In the genomic region with DNA sequence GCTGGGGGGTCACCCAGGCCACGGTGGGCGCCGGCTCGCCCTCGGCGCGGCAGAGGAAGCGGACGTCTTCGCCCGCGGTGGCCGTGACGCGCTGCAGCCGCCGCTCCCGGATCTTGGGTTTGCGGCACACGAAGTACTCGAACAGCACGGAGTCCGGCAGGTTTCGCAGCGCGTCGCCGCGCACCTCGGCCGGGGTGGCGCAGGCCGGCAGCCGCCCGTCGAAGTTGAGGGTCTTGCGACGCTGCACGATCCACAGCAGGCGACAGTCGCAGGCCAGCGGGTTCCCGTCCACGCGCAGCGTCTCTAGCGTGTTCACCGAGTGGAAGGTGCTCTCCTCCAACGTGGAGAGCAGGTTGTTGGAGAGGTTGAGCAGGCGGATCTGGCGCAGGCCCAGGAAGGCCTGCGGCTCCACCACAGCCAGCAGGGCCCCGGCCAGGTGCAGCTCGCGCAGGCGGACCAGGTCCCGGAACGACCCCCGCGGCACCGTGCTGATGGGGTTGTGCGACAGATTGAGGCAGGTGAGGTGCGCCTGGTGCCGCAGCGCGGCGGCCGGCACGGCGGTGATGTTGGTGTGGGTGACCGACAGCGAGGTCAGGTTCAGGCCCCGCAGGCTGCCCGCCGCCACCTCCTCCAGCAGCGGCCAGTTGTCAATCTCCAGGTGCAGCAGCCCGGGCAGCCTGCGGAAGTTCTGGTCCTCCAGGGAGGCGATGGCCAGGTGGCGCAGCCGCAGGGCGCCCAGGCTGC, we compare ENCODE assay signal across 10 cellular contexts. TPM values are rescaled to one million over a fixed set of nuclear protein-coding genes. Genes with fewer than 3 reads are reported as not detected.
DNase-seq lines count a peak whose midpoint lies in the region; ATAC-seq and TF ChIP-seq lines count a peak whose summit lies in the region.
"Had no signal": no experiment of that assay in that cellular context is flagged by ENCODE, and none has a peak within 500 bp of the region (broad histone marks: within the 10 kb centered on the region; RNA-seq: fewer than 3 reads in every experiment).

No MANE protein-coding gene starts in this region.

- H3K36me3 ChIP-seq in OCI-LY3 (replicated peaks; ENCODE audit: low read depth, low read length) (no peaks in the 10 kb centered on the region), left ventricle myocardium inferior (no peaks in the 10 kb centered on the region)

- no peak overlapping the region for H3K9ac ChIP-seq in OCI-LY3 (ENCODE audit: low read length)
- H3K9ac ChIP-seq: KMS-11 had no signal

- H3K9me3 Mint-ChIP-seq in activated CD4-positive, alpha-beta T cell treated with anti-CD3 and anti-CD28 coated beads for 36 hours (ENCODE audit: low read depth) = no peaks in the 10 kb centered on the region
- no peaks in the 10 kb centered on the region for H3K9me3 Mint-ChIP-seq in stimulated activated naive B cell treated with anti-CD40 and anti-IgM and Interleukin-4, amounts not matched to agents 10 μg/mL and 1 μg/mL and 100 μg/mL, for 72 hours

- peaks cover 2% of the 10 kb centered on the region for H3K36me3 Mint-ChIP-seq in activated CD4-positive, alpha-beta T cell treated with anti-CD3 and anti-CD28 coated beads for 36 hours (ENCODE audit: low read depth)
- H3K36me3 Mint-ChIP-seq in stimulated activated naive B cell treated with anti-CD40 and anti-IgM and Interleukin-4, amounts not matched to agents 10 μg/mL and 1 μg/mL and 100 μg/mL, for 72 hours = peaks cover 21 to 22% of the 10 kb centered on the region in 2 donors

- peak overlapping the region; percentile 97; the same call in 1 of the 2 replicates for H3K4me2 ChIP-seq in OCI-LY3 (ENCODE audit: low read length)

- no peak overlapping the region for H3K27ac ChIP-seq in OCI-LY3 (ENCODE audit: low read length)
- H3K27ac ChIP-seq in left ventricle myocardium inferior (replicated peaks) = peak overlapping the region; percentile 33
- H3K27ac ChIP-seq: KMS-11 had no signal

- H3K27me3 ChIP-seq in OCI-LY3 (ENCODE audit: low read depth, low read length) (peaks cover 26% of the 10 kb centered on the region), left ventricle myocardium inferior (ENCODE audit: low read depth) (peaks cover 90% of the 10 kb centered on the region)

- POLR2A ChIA-PET in activated CD4-positive, alpha-beta T cell treated with anti-CD3 and anti-CD28 coated beads for 36 hours (lab: Charles Lee) = no interaction called here

- peak; percentile 40 for DNase-seq in activated CD4-positive, alpha-beta T cell treated with anti-CD3 and anti-CD28 coated beads for 36 hours
- DNase-seq in activated CD4-positive, alpha-beta T cell treated with anti-CD3 and anti-CD28 coated beads for 4 hours = no peak
- DNase-seq in left ventricle myocardium inferior (no peak), NCI-H1092 treated with DMSO at 0.1 percent for 48 hours (lab: John Stamatoyannopoulos, UW) (no peak)
- DNase-seq in stimulated activated naive B cell treated with anti-CD40 and anti-IgM and Interleukin-4, amounts not matched to agents 10 μg/mL and 1 μg/mL and 100 μg/mL, for 72 hours = no peak
- DNase-seq in stimulated activated CD8-positive, alpha-beta memory T cell treated with anti-CD3 and anti-CD28 coated beads, Interleukin-4, amount 100 ng/mL, for 48 hours = no peak

- no peaks in the 10 kb centered on the region for H3K79me2 ChIP-seq in OCI-LY3 (ENCODE audit: low read length)

- no peaks in the 10 kb centered on the region for H4K20me1 ChIP-seq in OCI-LY3 (ENCODE audit: insufficient read depth, low read length)

- 0 out of 2 replicates have a peak overlapping the region, but pooled peaks have one; percentile 77 for H3K4me3 ChIP-seq in OCI-LY3 (ENCODE audit: low read length)
- H3K4me3 ChIP-seq in left ventricle myocardium inferior = peak overlapping the region; percentile 59

- peaks cover 10% of the 10 kb centered on the region for H3K27me3 Mint-ChIP-seq in activated CD4-positive, alpha-beta T cell treated with anti-CD3 and anti-CD28 coated beads for 36 hours
- no peaks in the 10 kb centered on the region for H3K27me3 Mint-ChIP-seq in stimulated activated naive B cell treated with anti-CD40 and anti-IgM and Interleukin-4, amounts not matched to agents 10 μg/mL and 1 μg/mL and 100 μg/mL, for 72 hours

- H3K4me1 Mint-ChIP-seq in activated CD4-positive, alpha-beta T cell treated with anti-CD3 and anti-CD28 coated beads for 36 hours = peaks cover 17% of the 10 kb centered on the region
- peaks cover 48 to 81% of the 10 kb centered on the region in 2 donors for H3K4me1 Mint-ChIP-seq in stimulated activated naive B cell treated with anti-CD40 and anti-IgM and Interleukin-4, amounts not matched to agents 10 μg/mL and 1 μg/mL and 100 μg/mL, for 72 hours

- H3K9me3 ChIP-seq in OCI-LY3 (ENCODE audit: insufficient read depth, low read length) (no peaks in the 10 kb centered on the region), left ventricle myocardium inferior (replicated peaks) (no peaks in the 10 kb centered on the region)

- CTCF ChIA-PET in activated CD4-positive, alpha-beta T cell treated with anti-CD3 and anti-CD28 coated beads for 36 hours (lab: Charles Lee) = no interaction called here

- peak overlapping the region; percentile 44 for H3K4me3 Mint-ChIP-seq in activated CD4-positive, alpha-beta T cell treated with anti-CD3 and anti-CD28 coated beads for 36 hours
- peak overlapping the region; percentile 82 to 87 for H3K4me3 Mint-ChIP-seq in stimulated activated naive B cell treated with anti-CD40 and anti-IgM and Interleukin-4, amounts not matched to agents 10 μg/mL and 1 μg/mL and 100 μg/mL, for 72 hours

- H3K27ac Mint-ChIP-seq in activated CD4-positive, alpha-beta T cell treated with anti-CD3 and anti-CD28 coated beads for 36 hours = no peak overlapping the region
- H3K27ac Mint-ChIP-seq in stimulated activated naive B cell treated with anti-CD40 and anti-IgM and Interleukin-4, amounts not matched to agents 10 μg/mL and 1 μg/mL and 100 μg/mL, for 72 hours = peak overlapping the region; percentile 75

- no peak overlapping the region for H2AFZ ChIP-seq in OCI-LY3 (ENCODE audit: low read depth, low read length)

- TF ChIP-seq CTCF in OCI-LY3 (IDR thresholded peaks at IDR 0.05; ENCODE audit: low read depth, low read length) (no peak), left ventricle myocardium inferior (IDR thresholded peaks at IDR 0.05; ENCODE audit: borderline replicate concordance) (no peak)

- intact Hi-C loops in activated CD4-positive, alpha-beta T cell treated with anti-CD3 and anti-CD28 coated beads for 36 hours (cut with DNase I, micrococcal nuclease) = loop anchor here in 1 of 2 experiments (1.0 kb wide), 1 partner anchor 37 kb away; no protein-coding TSS in a partner anchor
- intact Hi-C loops in left ventricle myocardium inferior (cut with micrococcal nuclease) = no loop called here

- H3K4me1 ChIP-seq in OCI-LY3 (ENCODE audit: low read length) = peaks cover 22% of the 10 kb centered on the region
- peaks cover 44% of the 10 kb centered on the region for H3K4me1 ChIP-seq in left ventricle myocardium inferior

- ATAC-seq in activated CD4-positive, alpha-beta T cell treated with anti-CD3 and anti-CD28 coated beads for 36 hours = no peak
- peak; percentile 23 to 30 for ATAC-seq in stimulated activated naive B cell treated with anti-CD40 and anti-IgM and Interleukin-4, amounts not matched to agents 10 μg/mL and 1 μg/mL and 100 μg/mL, for 72 hours (replicated peaks)
- ATAC-seq in GM18520 (IDR thresholded peaks at IDR 0.05; ENCODE audit: unreplicated experiment) = no peak

RNA-seq across cellular contexts. Expression of a gene that starts 8.6 kb away (rescaled TPM):
- total RNA-seq in activated CD4-positive, alpha-beta T cell treated with anti-CD3 and anti-CD28 coated beads for 36 hours = not detected
- 0.77 TPM for total RNA-seq in left ventricle myocardium inferior
- total RNA-seq: bronchial epithelial cell had no signal

RNA-seq across cellular contexts. Expression of a gene that starts 17.3 kb away (rescaled TPM):
- not detected for total RNA-seq in activated CD4-positive, alpha-beta T cell treated with anti-CD3 and anti-CD28 coated beads for 36 hours
- not detected for total RNA-seq in left ventricle myocardium inferior
- total RNA-seq: bronchial epithelial cell had no signal

RNA-seq across cellular contexts. Expression of a gene that starts 34.4 kb away (rescaled TPM):
- under 1 TPM; 0.39 to 0.75 TPM for total RNA-seq in activated CD4-positive, alpha-beta T cell treated with anti-CD3 and anti-CD28 coated beads for 36 hours
- 0.36 TPM for total RNA-seq in left ventricle myocardium inferior
- total RNA-seq: bronchial epithelial cell had no signal

RNA-seq across cellular contexts. Expression of a gene that starts 37.8 kb away (rescaled TPM):
- 100 to 1,000 TPM; 113 to 134 TPM for total RNA-seq in activated CD4-positive, alpha-beta T cell treated with anti-CD3 and anti-CD28 coated beads for 36 hours
- total RNA-seq in left ventricle myocardium inferior = 41.1 TPM

RNA-seq across cellular contexts. Expression of a gene that starts 37.9 kb away (rescaled TPM):
- total RNA-seq in activated CD4-positive, alpha-beta T cell treated with anti-CD3 and anti-CD28 coated beads for 36 hours = 10 to 100 TPM; 37.7 to 48.5 TPM
- 26.2 TPM for total RNA-seq in left ventricle myocardium inferior

Comparison
In these comparisons a context has a peak if more than half of its experiments do, and no peak if none do; other contexts are left out.
1. ATAC-seq: peak in stimulated activated naive B cell treated with anti-CD40 and anti-IgM and Interleukin-4, amounts not matched to agents 10 μg/mL and 1 μg/mL and 100 μg/mL, for 72 hours (2 of 2); none in activated CD4-positive, alpha-beta T cell treated with anti-CD3 and anti-CD28 coated beads for 36 hours (single experiment) and GM18520 (single experiment).